Comparison of ENCODE assay signal across 10 cellular contexts in the genomic region with DNA sequence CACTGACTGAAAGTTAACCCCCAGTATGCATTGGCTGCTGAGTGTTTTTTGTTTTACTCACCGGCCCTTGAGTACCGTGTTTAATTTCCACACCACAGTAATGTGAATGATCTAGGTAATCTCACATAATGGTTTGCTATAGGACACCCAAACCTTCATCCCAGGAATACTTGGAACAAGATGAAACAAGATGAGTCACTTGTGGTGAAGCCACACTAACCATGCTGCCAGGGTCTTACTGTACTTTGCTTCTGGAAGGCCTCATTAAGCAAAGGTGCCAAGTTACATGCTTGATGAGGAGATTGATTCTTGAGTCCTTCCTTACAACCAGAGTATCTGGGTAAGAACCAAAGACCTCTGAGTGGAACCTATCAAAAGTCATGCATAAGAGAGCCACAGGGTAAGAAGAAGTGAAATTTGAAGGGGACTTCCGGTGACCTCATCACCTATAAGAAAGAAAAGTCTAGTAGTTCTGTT.
DNase-seq lines count a peak whose midpoint lies in the region; ATAC-seq, FAIRE-seq and TF ChIP-seq lines count a peak whose summit lies in the region.
"Had no signal": no experiment of that assay in that cellular context is flagged by ENCODE, and none has a peak within 500 bp of the region (broad histone marks: within the 10 kb centered on the region; RNA-seq: fewer than 3 reads in every experiment).

No MANE protein-coding gene starts in this region.

- H3K4me3 ChIP-seq in mesenchymal stem cell (ENCODE audit: insufficient read depth in 1 of 2, low read depth in 1 of 2, low read length in 2 of 2), result no peak overlapping the region
- no peak overlapping the region for H3K4me3 ChIP-seq in HAP-1
- H3K4me3 ChIP-seq: prostate gland had no signal

- H3K27me3 ChIP-seq in mesenchymal stem cell (ENCODE audit: control insufficient read depth in 1 of 2, insufficient read depth in 1 of 2, low read length in 2 of 2), result no peaks in the 10 kb centered on the region
- no peaks in the 10 kb centered on the region for H3K27me3 ChIP-seq in HAP-1 (ENCODE audit: low read depth)

- no peaks in the 10 kb centered on the region for H3K36me3 ChIP-seq in mesenchymal stem cell (ENCODE audit: control insufficient read depth in 1 of 2, insufficient read depth in 2 of 2, low read depth in 1 of 2, low read length in 2 of 2)
- no peaks in the 10 kb centered on the region for H3K36me3 ChIP-seq in HAP-1 (replicated peaks)
- H3K36me3 ChIP-seq: prostate gland had no signal

- no peak overlapping the region for H3K14ac ChIP-seq in mesenchymal stem cell (ENCODE audit: low read length in 2 of 2)

- peak; percentile 80 for ATAC-seq in GM18505 (IDR thresholded peaks at IDR 0.05; ENCODE audit: unreplicated experiment)

- no peak overlapping the region for H4K8ac ChIP-seq in mesenchymal stem cell (ENCODE audit: low read length)

- WGBS in mesenchymal stem cell, result 78% methylated on average over 3 of the region's 3 CpGs

- H2AK5ac ChIP-seq in mesenchymal stem cell (ENCODE audit: low read length, severe bottlenecking), result no peak overlapping the region

- H3K4me1 ChIP-seq in mesenchymal stem cell (ENCODE audit: control insufficient read depth, insufficient read depth, low read depth, low read length) (peaks cover 4% of the 10 kb centered on the region), HAP-1 (no peaks in the 10 kb centered on the region)
- H3K4me1 ChIP-seq: prostate gland had no signal

- DNase-seq in H54 (ENCODE audit: insufficient read length, low spot score) (no peak), RKO (ENCODE audit: low spot score) (peak; percentile 8), mesenchymal stem cell (peak; percentile 32), NCI-H2171 treated with DMSO at 0.1 percent for 48 hours (lab: John Stamatoyannopoulos, UW) (no peak), HAP-1 (ENCODE audit: low spot score in 2 of 2) (no peak), NCI-H345 treated with DMSO at 0.1 percent for 48 hours (lab: John Stamatoyannopoulos, UW; ENCODE audit: unreplicated experiment) (no peak)
- DNase-seq: activated gamma-delta T cell treated with Interleukin-2 at 50 U/mL for 16 hours, SIG-M5 had no signal

- no peak overlapping the region for H4K91ac ChIP-seq in mesenchymal stem cell (ENCODE audit: low read length)

- H3K9me3 ChIP-seq in mesenchymal stem cell (ENCODE audit: control insufficient read depth, low read length) (no peaks in the 10 kb centered on the region), HAP-1 (no peaks in the 10 kb centered on the region)
- H3K9me3 ChIP-seq: prostate gland had no signal

- no peak overlapping the region for H3K4me2 ChIP-seq in mesenchymal stem cell (ENCODE audit: low read length, poor library complexity, severe bottlenecking)

- H2BK12ac ChIP-seq in mesenchymal stem cell (ENCODE audit: low read length in 2 of 2), result no peak overlapping the region

- no peak overlapping the region for H2AFZ ChIP-seq in mesenchymal stem cell (ENCODE audit: low read depth, low read length)

- H2BK120ac ChIP-seq in mesenchymal stem cell (ENCODE audit: low read depth, low read length), result no peak overlapping the region

- no peak overlapping the region for H3K23ac ChIP-seq in mesenchymal stem cell (ENCODE audit: low read length in 2 of 2)

- H3K27ac ChIP-seq in mesenchymal stem cell (ENCODE audit: low read length, poor library complexity, severe bottlenecking), result peak overlapping the region; percentile 7
- H3K27ac ChIP-seq: prostate gland had no signal

- H3K18ac ChIP-seq in mesenchymal stem cell (ENCODE audit: low read depth in 1 of 2, low read length in 2 of 2), result peak overlapping the region in 1 of 2 experiments; percentile 21

- no peak overlapping the region for H3K9ac ChIP-seq in mesenchymal stem cell (ENCODE audit: low read length)

- no peak overlapping the region for H2BK5ac ChIP-seq in mesenchymal stem cell (ENCODE audit: low read depth, low read length, poor library complexity, severe bottlenecking)

- in situ Hi-C loops in HAP-1 (cut with MboI; ENCODE audit: low sequenced_read_pairs), result no loop called here

- no peak for TF ChIP-seq POLR2A in GM18505 (IDR thresholded peaks at IDR 0.05; ENCODE audit: borderline replicate concordance, extremely low read depth, insufficient read depth, insufficient read length)
- no peak for TF ChIP-seq POLR2A in H54 (IDR thresholded peaks at IDR 0.05; ENCODE audit: low read depth, low read length)

- FAIRE-seq in H54 (lab: Jason Lieb, UNC), result peak; percentile 98

- no peaks in the 10 kb centered on the region for H3K79me1 ChIP-seq in mesenchymal stem cell (replicated peaks; ENCODE audit: low read length, poor library complexity, severe bottlenecking)

- H2BK15ac ChIP-seq in mesenchymal stem cell (ENCODE audit: low read depth, poor library complexity, severe bottlenecking), result no peak overlapping the region

- H3K4ac ChIP-seq in mesenchymal stem cell (ENCODE audit: low read depth in 1 of 2, low read length in 2 of 2), result no peak overlapping the region

Comparison
In these comparisons a context has a peak if more than half of its experiments do, and no peak if none do; other contexts are left out.
1. DNase-seq: peak in RKO (single experiment) and mesenchymal stem cell (single experiment); none in H54 (single experiment), NCI-H2171 treated with DMSO at 0.1 percent for 48 hours (single experiment), HAP-1 (0 of 2) and NCI-H345 treated with DMSO at 0.1 percent for 48 hours (single experiment).